21 cellular contexts compared by ENCODE assay signal in genomic region chr13:36438594-36439483, GRCh38. TPM values are rescaled to one million over a fixed set of nuclear protein-coding genes. Genes with fewer than 3 reads are reported as not detected.
A peak's percentile ranks its signal among the peaks of the same experiment; 100 is the strongest.
DNase-seq lines count a peak whose midpoint lies in the region; ATAC-seq, FAIRE-seq and TF ChIP-seq lines count a peak whose summit lies in the region.
"Had no signal": no experiment of that assay in that cellular context is flagged by ENCODE, and none has a peak within 500 bp of the region (broad histone marks: within the 10 kb centered on the region; RNA-seq: fewer than 3 reads in every experiment).

No MANE protein-coding gene starts in this region.

- no peak overlapping the region for H3K23ac ChIP-seq in neuronal stem cell (ENCODE audit: low read depth, low read length, poor library complexity)

- no peaks in the 10 kb centered on the region for H3K79me1 ChIP-seq in neuronal stem cell (ENCODE audit: low read depth, low read length)

- TF ChIP-seq EP300 in GM12878 (IDR thresholded peaks at IDR 0.05; ENCODE audit: borderline replicate concordance in 1 of 2, control insufficient read depth in 1 of 2, low read depth in 2 of 2, low read length in 2 of 2): no peak

- H2BK15ac ChIP-seq in neuronal stem cell (ENCODE audit: low read length): no peak overlapping the region

- H2AFZ ChIP-seq in GM12878 (ENCODE audit: control insufficient read depth, low read depth, low read length) (no peak overlapping the region), neuronal stem cell (ENCODE audit: low read length) (no peak overlapping the region)
- H2AFZ ChIP-seq: GM23338 had no signal

- no peak overlapping the region for H3K9ac ChIP-seq in GM12878 (ENCODE audit: control insufficient read depth, insufficient read depth, low read length)
- no peak overlapping the region for H3K9ac ChIP-seq in neuronal stem cell (ENCODE audit: low read depth, low read length, poor library complexity)

- H4K20me1 ChIP-seq in GM12878 (ENCODE audit: control insufficient read depth, insufficient read depth): no peaks in the 10 kb centered on the region

- H3K9me3 Mint-ChIP-seq in activated CD4-positive, alpha-beta T cell treated with anti-CD3 and anti-CD28 coated beads for 36 hours (ENCODE audit: low read depth): no peaks in the 10 kb centered on the region
- H3K9me3 Mint-ChIP-seq in stimulated activated naive CD8-positive, alpha-beta T cell treated with anti-CD3 and anti-CD28 coated beads, Interleukin-15, amount 100 ng/mL, for 72 hours: no peaks in the 10 kb centered on the region
- H3K9me3 Mint-ChIP-seq: GM23338 had no signal

- no peak for TF ChIP-seq CTCF in GM12878 (IDR thresholded peaks at IDR 0.05 in 2 of 3, conservative IDR thresholded peaks at IDR 0.05 in 1 of 3; ENCODE audit: control insufficient read depth in 2 of 3, extremely low read depth in 1 of 3, insufficient read depth in 1 of 3, low read depth in 3 of 3, low read length in 3 of 3)
- no peak for TF ChIP-seq CTCF in body of pancreas (IDR thresholded peaks at IDR 0.05)

- no peak overlapping the region for H2BK12ac ChIP-seq in neuronal stem cell (ENCODE audit: low read length)

- no TSS peak for BruUV-seq in GM12878 (replicated peaks; lab: Mats Ljungman, UMichigan)

- H3K4me2 ChIP-seq in GM12878 (ENCODE audit: control insufficient read depth, insufficient read depth): no peak overlapping the region
- no peak overlapping the region for H3K4me2 ChIP-seq in neuronal stem cell (ENCODE audit: insufficient read depth, low read length, poor library complexity, severe bottlenecking)
- H3K4me2 ChIP-seq: GM23338 had no signal

- in situ Hi-C loops in GM12878 (cut with MboI): no loop called here

- no peak overlapping the region for H3K4me3 ChIP-seq in GM12878
- no peak overlapping the region for H3K4me3 ChIP-seq in neuronal stem cell (ENCODE audit: low read length in 2 of 2)
- H3K4me3 ChIP-seq in body of pancreas: no peak overlapping the region
- H3K4me3 ChIP-seq: GM23338, K562 had no signal

- peaks cover 13% of the 10 kb centered on the region for H3K27me3 Mint-ChIP-seq in activated CD4-positive, alpha-beta T cell treated with anti-CD3 and anti-CD28 coated beads for 36 hours
- H3K27me3 Mint-ChIP-seq in stimulated activated naive CD8-positive, alpha-beta T cell treated with anti-CD3 and anti-CD28 coated beads, Interleukin-15, amount 100 ng/mL, for 72 hours: peaks cover 33% of the 10 kb centered on the region

- SMC1A ChIA-PET in GM12878 (lab: Charles Lee; ENCODE audit: uncharacterized antibody, unreplicated experiment): interaction anchor here (0.8 to 5.1 kb wide), 2 partner anchors 20 to 27 kb away, joined by 3 to 33 read pairs; no protein-coding TSS in a partner anchor

- H4K91ac ChIP-seq in neuronal stem cell (ENCODE audit: low read depth, low read length, poor library complexity): no peak overlapping the region

- H3K4ac ChIP-seq in neuronal stem cell (ENCODE audit: low read length): no peak overlapping the region

- no peak overlapping the region for H2BK120ac ChIP-seq in neuronal stem cell (ENCODE audit: low read depth, low read length)

- no peak for TF ChIP-seq RAD21 in GM12878 (IDR thresholded peaks at IDR 0.05; ENCODE audit: insufficient read depth, low read depth, low read length)

- peaks cover 12% of the 10 kb centered on the region for H3K4me1 Mint-ChIP-seq in activated CD4-positive, alpha-beta T cell treated with anti-CD3 and anti-CD28 coated beads for 36 hours
- H3K4me1 Mint-ChIP-seq in stimulated activated naive CD8-positive, alpha-beta T cell treated with anti-CD3 and anti-CD28 coated beads, Interleukin-15, amount 100 ng/mL, for 72 hours: peaks cover 16% of the 10 kb centered on the region
- H3K4me1 Mint-ChIP-seq: CD4-positive, alpha-beta memory T cell; GM23338 had no signal

- no peak overlapping the region for H3K18ac ChIP-seq in neuronal stem cell (ENCODE audit: low read length)

- TF ChIP-seq POLR2A in GM12878 (IDR thresholded peaks at IDR 0.05; ENCODE audit: low read depth, low read length): no peak
- TF ChIP-seq POLR2A in body of pancreas (IDR thresholded peaks at IDR 0.05): no peak

- no peaks in the 10 kb centered on the region for H3K4me1 ChIP-seq in GM12878 (ENCODE audit: control insufficient read depth, insufficient read depth, low read length)
- H3K4me1 ChIP-seq in neuronal stem cell (ENCODE audit: control insufficient read depth in 2 of 2, insufficient read depth in 1 of 2, low read depth in 1 of 2, low read length in 2 of 2): no peaks in the 10 kb centered on the region
- no peaks in the 10 kb centered on the region for H3K4me1 ChIP-seq in body of pancreas

- H3K36me3 Mint-ChIP-seq in activated CD4-positive, alpha-beta T cell treated with anti-CD3 and anti-CD28 coated beads for 36 hours (ENCODE audit: low read depth): no peaks in the 10 kb centered on the region
- H3K36me3 Mint-ChIP-seq: CD4-positive, alpha-beta memory T cell had no signal

- RAD21 ChIA-PET in GM12878 (lab: Charles Lee; ENCODE audit: unreplicated experiment): interaction anchor here (0.9 to 2.0 kb wide), 5 partner anchors 19 to 154 kb away, joined by 3 to 6 read pairs (median 4); no protein-coding TSS in a partner anchor

- DNase-seq in activated CD4-positive, alpha-beta T cell treated with anti-CD3 and anti-CD28 coated beads for 36 hours: no peak
- DNase-seq in activated CD4-positive, alpha-beta T cell treated with anti-CD3 and anti-CD28 coated beads for 48 hours: no peak
- no peak for DNase-seq in stimulated activated naive CD8-positive, alpha-beta T cell treated with anti-CD3 and anti-CD28 coated beads, Interleukin-15, amount 100 ng/mL, for 72 hours
- no peak for DNase-seq in stimulated activated naive CD8-positive, alpha-beta T cell treated with anti-CD3 and anti-CD28 coated beads, Interleukin-15, Interleukin-2, amounts not matched to agents 100 U/mL and 50 U/mL, for 24 hours
- DNase-seq in GM12878 (ENCODE audit: low read depth, low spot score) (no peak), neuronal stem cell (ENCODE audit: low spot score) (no peak), body of pancreas (no peak)
- DNase-seq: CD4-positive, alpha-beta memory T cell; DMS79; NCI-H1417 treated with DMSO at 0.1 percent for 48 hours; NCI-H1930; NCI-H2171; NCI-H446; NCI-H69; OCI-M1 had no signal

- H3K27ac ChIP-seq in GM12878 (ENCODE audit: control insufficient read depth, insufficient read depth): no peak overlapping the region
- no peak overlapping the region for H3K27ac ChIP-seq in neuronal stem cell (replicated peaks; ENCODE audit: low read length)
- H3K27ac ChIP-seq in body of pancreas: no peak overlapping the region
- H3K27ac ChIP-seq: RWPE1 had no signal

- POLR2A ChIA-PET in activated CD4-positive, alpha-beta T cell treated with anti-CD3 and anti-CD28 coated beads for 36 hours (lab: Charles Lee): no interaction called here
- POLR2A ChIA-PET in GM12878 (lab: Charles Lee): interaction anchor here (1.1 kb wide), 1 partner anchor 12 kb away, joined by 3 read pairs; no protein-coding TSS in a partner anchor

- H3K27me3 ChIP-seq in GM12878 (replicated peaks in 1 of 2; ENCODE audit: control insufficient read depth in 2 of 2, insufficient read depth in 2 of 2, low read length in 1 of 2) (no peaks in the 10 kb centered on the region), neuronal stem cell (ENCODE audit: control insufficient read depth in 3 of 3, insufficient read depth in 3 of 3, low read depth in 1 of 3, low read length in 3 of 3) (peaks cover 0 to 59% (median 2%) of the 10 kb centered on the region in 3 experiments), body of pancreas (no peaks in the 10 kb centered on the region)

- H3K27ac Mint-ChIP-seq in activated CD4-positive, alpha-beta T cell treated with anti-CD3 and anti-CD28 coated beads for 36 hours: no peak overlapping the region
- peak overlapping the region in 1 of 2 donors; percentile 13 for H3K27ac Mint-ChIP-seq in stimulated activated naive CD8-positive, alpha-beta T cell treated with anti-CD3 and anti-CD28 coated beads, Interleukin-15, amount 100 ng/mL, for 72 hours
- H3K27ac Mint-ChIP-seq: CD4-positive, alpha-beta memory T cell; GM23338 had no signal

- H3K36me3 ChIP-seq in GM12878 (ENCODE audit: control insufficient read depth in 2 of 2, insufficient read depth in 2 of 2, low read length in 1 of 2): no peaks in the 10 kb centered on the region
- H3K36me3 ChIP-seq in neuronal stem cell (replicated peaks in 1 of 2; ENCODE audit: control insufficient read depth in 2 of 2, insufficient read depth in 2 of 2, low read length in 2 of 2): no peaks in the 10 kb centered on the region
- no peaks in the 10 kb centered on the region for H3K36me3 ChIP-seq in body of pancreas (replicated peaks in 1 of 2; ENCODE audit: insufficient read depth in 1 of 2, low read depth in 2 of 2)

- H3K14ac ChIP-seq in neuronal stem cell (ENCODE audit: low read length): no peak overlapping the region

- intact Hi-C loops in activated CD4-positive, alpha-beta T cell treated with anti-CD3 and anti-CD28 coated beads for 36 hours (cut with DNase I, micrococcal nuclease): no loop called here
- intact Hi-C loops in GM12878 (cut with micrococcal nuclease; ENCODE audit: unreplicated experiment): no loop called here
- intact Hi-C loops in body of pancreas (cut with DNase I): no loop called here

- no peak overlapping the region for H3K4me3 Mint-ChIP-seq in activated CD4-positive, alpha-beta T cell treated with anti-CD3 and anti-CD28 coated beads for 36 hours
- peak overlapping the region; percentile 17 to 48 for H3K4me3 Mint-ChIP-seq in stimulated activated naive CD8-positive, alpha-beta T cell treated with anti-CD3 and anti-CD28 coated beads, Interleukin-15, amount 100 ng/mL, for 72 hours
- H3K4me3 Mint-ChIP-seq: GM23338 had no signal

- ATAC-seq in activated CD4-positive, alpha-beta T cell treated with anti-CD3 and anti-CD28 coated beads for 36 hours: peak; percentile 36
- ATAC-seq in stimulated activated naive CD8-positive, alpha-beta T cell treated with anti-CD3 and anti-CD28 coated beads, Interleukin-15, amount 100 ng/mL, for 72 hours: peak; percentile 58
- ATAC-seq in stimulated activated naive CD8-positive, alpha-beta T cell treated with anti-CD3 and anti-CD28 coated beads, Interleukin-15, Interleukin-2, amounts not matched to agents 100 U/mL and 50 U/mL, for 24 hours: no peak
- ATAC-seq in GM12878 (peak; percentile 40), esophagus mucosa (no peak), body of pancreas (no peak)
- ATAC-seq: GM23338, K562 had no signal

- H4K8ac ChIP-seq in neuronal stem cell (ENCODE audit: low read depth, low read length): no peak overlapping the region

- no peaks in the 10 kb centered on the region for H3K79me2 ChIP-seq in GM12878 (ENCODE audit: control insufficient read depth, insufficient read depth, low read length)

- H2BK5ac ChIP-seq in neuronal stem cell (ENCODE audit: low read length): no peak overlapping the region

- CTCF ChIA-PET in activated CD4-positive, alpha-beta T cell treated with anti-CD3 and anti-CD28 coated beads for 36 hours (lab: Charles Lee): interaction anchor here (2.7 kb wide), 1 partner anchor 20 kb away, joined by 7 read pairs; no protein-coding TSS in a partner anchor
- CTCF ChIA-PET in GM12878 (lab: Yijun Ruan, JAX): interaction anchor here (0.7 to 5.2 kb wide), 7 partner anchors 13 to 156 kb away, joined by 3 to 22 read pairs (median 4); no protein-coding TSS in a partner anchor

- H3K9me3 ChIP-seq in GM12878 (replicated peaks; ENCODE audit: control insufficient read depth, insufficient read depth, low read length) (no peaks in the 10 kb centered on the region), neuronal stem cell (replicated peaks in 1 of 2; ENCODE audit: control insufficient read depth in 2 of 2, insufficient read depth in 1 of 2, low read depth in 1 of 2, low read length in 2 of 2) (no peaks in the 10 kb centered on the region), body of pancreas (no peaks in the 10 kb centered on the region)

- no peak for FAIRE-seq in GM12878 (lab: Jason Lieb, UNC)
- FAIRE-seq: D721Med, G401.6, K562 had no signal

- 34% methylated on average over 6 of the region's 6 CpGs for WGBS in GM12878 (ENCODE audit: insufficient coverage, insufficient replicate concordance, low lambda C conversion rate, missing lambda C conversion rate)
- no CpG with 5 or more reads among the region's 6 CpGs for WGBS in neuronal stem cell (ENCODE audit: extremely low coverage in 2 of 2, insufficient read length in 2 of 2, insufficient replicate concordance in 1 of 2), 2 donors
- 46 to 60% methylated on average over 6 of the region's 6 CpGs for WGBS in body of pancreas, 2 donors

- no peak overlapping the region for H2AK5ac ChIP-seq in neuronal stem cell (ENCODE audit: low read depth, low read length)

RNA-seq across cellular contexts. Expression of gene CCNA1, which starts 6.5 kb away (rescaled TPM):
- total RNA-seq in activated CD4-positive, alpha-beta T cell treated with anti-CD3 and anti-CD28 coated beads for 36 hours: under 1 TPM; 0.21 to 0.40 TPM
- total RNA-seq in GM12878 (2013; cell fraction: nucleolus; rRNA removed): 3.9 and 4.4 TPM in 2 replicates
- 1.4 and 1.6 TPM in 2 replicates for total RNA-seq in GM12878 (2014; rRNA removed)
- 0.88 and 1.0 TPM in 2 replicates for total RNA-seq in GM12878 (2014; rRNA removed; fragmentation: Illumina TruSeq; extraction: Trizol)
- total RNA-seq in GM12878 (2021): 1.2 and 1.4 TPM in 2 replicates
- not detected for polyA plus RNA-seq in GM12878 (2011; ENCODE audit: low read depth)
- polyA plus RNA-seq in GM12878 (2011; rRNA removed): 5.8 and 6.0 TPM in 2 replicates
- polyA plus RNA-seq in GM12878 (2011; cell fraction: cytosol; rRNA removed): 3.3 and 4.0 TPM in 2 replicates
- polyA plus RNA-seq in GM12878 (2011; cell fraction: nucleus; rRNA removed): 1.6 and 2.2 TPM in 2 replicates
- 0.07 TPM in 1 of 2 replicates, not detected in the other for polyA plus RNA-seq in GM12878 (2012)
- polyA plus RNA-seq in GM12878 (2014; fragmentation: Illumina TruSeq; extraction: Trizol): 1.3 and 1.5 TPM in 2 replicates
- under 1 TPM; 0.38 to 0.43 TPM for polyA plus RNA-seq in GM12878 (2014; fragmentation: Nextera tagmentation; extraction: Ambion mirVana)
- polyA plus RNA-seq in GM12878 (2014; rRNA removed): 1.2 and 1.8 TPM in 2 replicates
- 1 to 10 TPM in 1 of 2 experiments, under 1 TPM in 1; 0.87 to 1.1 TPM for polyA plus RNA-seq in GM12878 (2016; fragmentation: Nextera tagmentation; extraction: Ambion mirVana)
- 1.4 and 3.7 TPM in 2 replicates for polyA minus RNA-seq in GM12878 (2011; rRNA and poly(A)+ RNA removed)
- 0.62 TPM in 1 of 2 replicates, not detected in the other for polyA minus RNA-seq in GM12878 (2011; cell fraction: cytosol; rRNA and poly(A)+ RNA removed)
- not detected in 2 replicates for polyA minus RNA-seq in GM12878 (2011; cell fraction: nucleus; rRNA and poly(A)+ RNA removed)
- polyA plus RNA-seq in neuronal stem cell (2013, experiment 1 of 2): 3.0 TPM
- 3.0 TPM for polyA plus RNA-seq in neuronal stem cell (2013, experiment 2 of 2)
- total RNA-seq in esophagus mucosa: 3.1 TPM
- total RNA-seq in body of pancreas: not detected
- total RNA-seq: CD4-positive, alpha-beta memory T cell; K562 had no signal
- polyA plus RNA-seq: CD4-positive, alpha-beta memory T cell had no signal

Comparison
In these comparisons a context has a peak if more than half of its experiments do, and no peak if none do; other contexts are left out.
1. ATAC-seq: peak in activated CD4-positive, alpha-beta T cell treated with anti-CD3 and anti-CD28 coated beads for 36 hours (single experiment), stimulated activated naive CD8-positive, alpha-beta T cell treated with anti-CD3 and anti-CD28 coated beads, Interleukin-15, amount 100 ng/mL, for 72 hours (single experiment) and GM12878 (single experiment); none in stimulated activated naive CD8-positive, alpha-beta T cell treated with anti-CD3 and anti-CD28 coated beads, Interleukin-15, Interleukin-2, amounts not matched to agents 100 U/mL and 50 U/mL, for 24 hours (single experiment), esophagus mucosa (single experiment) and body of pancreas (single experiment).